1 cellular context compared by ENCODE assay signal in the genomic region with DNA sequence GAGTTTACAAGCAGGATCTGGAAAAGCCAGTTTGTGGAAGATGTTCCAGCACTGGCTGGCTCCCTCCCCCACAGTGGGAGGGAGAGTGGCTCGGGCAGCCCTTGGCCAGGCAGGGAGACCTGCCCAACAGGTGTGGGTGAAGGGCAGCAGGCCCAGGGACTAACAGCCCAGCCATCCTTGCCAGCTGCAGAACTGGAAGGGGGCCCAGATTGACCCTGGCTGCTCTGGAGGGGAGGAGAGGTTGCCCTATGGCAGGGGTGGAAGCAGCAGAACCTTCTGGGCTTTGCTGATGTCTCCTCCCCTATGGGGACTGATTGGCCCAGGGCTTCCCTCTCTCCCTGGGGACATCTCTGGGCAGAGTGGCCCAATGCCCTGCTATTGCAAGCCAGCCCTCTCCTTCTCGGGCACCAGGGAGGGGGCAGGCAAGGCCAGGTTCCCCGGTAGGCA.
TF ChIP-seq lines count a peak whose summit lies in the region.

No MANE protein-coding gene starts in this region.

TF ChIP-seq in IMR-90, 13 proteins besides CTCF, POLR2A, EP300 and RAD21 (continued from another document):
- no peak for TF ChIP-seq CEBPB (IDR thresholded peaks at IDR 0.05; ENCODE audit: low read depth, low read length)
- TF ChIP-seq RCOR1 (IDR thresholded peaks at IDR 0.05; ENCODE audit: insufficient replicate concordance, low read length), result no peak
- no peak for TF ChIP-seq MAFK (IDR thresholded peaks at IDR 0.05; ENCODE audit: low read depth, low read length)
